In the genomic region with DNA sequence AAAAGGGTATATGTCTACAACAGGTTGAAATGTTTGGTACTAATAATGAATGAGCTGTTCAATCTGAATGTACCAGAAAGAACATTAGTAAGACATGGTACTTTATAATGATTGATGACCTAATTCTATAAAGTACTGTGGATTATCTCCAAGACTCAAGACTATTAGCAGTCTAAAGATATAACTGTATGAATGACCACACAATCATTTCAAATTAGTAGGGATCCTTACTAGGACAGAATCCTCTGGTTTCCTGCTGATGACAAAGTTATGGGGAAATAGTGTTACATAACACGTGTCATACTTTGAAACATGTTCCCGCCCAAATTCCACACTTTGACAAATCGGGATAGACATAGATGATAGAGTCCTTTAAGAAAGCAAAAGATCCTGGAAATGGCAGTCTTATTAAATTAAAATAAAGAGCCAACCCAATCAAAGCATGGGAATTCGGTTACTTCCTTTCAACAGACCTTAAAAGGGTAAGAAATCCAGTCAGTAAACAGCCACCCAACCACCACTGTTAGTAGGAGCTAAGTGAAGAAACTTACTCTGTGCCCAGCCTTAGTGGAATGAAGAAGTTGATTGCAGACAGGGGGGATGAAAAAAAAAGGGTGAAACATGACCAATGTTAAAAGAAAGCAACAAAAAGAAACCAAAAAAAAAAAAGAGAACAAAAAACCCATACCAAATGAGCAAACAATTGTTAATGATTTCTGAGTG, we compare ENCODE assay signal across 8 cellular contexts. TPM values are rescaled to one million over a fixed set of nuclear protein-coding genes. Genes with fewer than 3 reads are reported as not detected.
DNase-seq lines count a peak whose midpoint lies in the region; ATAC-seq and TF ChIP-seq lines count a peak whose summit lies in the region.

No MANE protein-coding gene starts in this region.

- intact Hi-C loops in CD4-positive, alpha-beta memory T cell (cut with micrococcal nuclease), result no loop called here

- H3K4me2 ChIP-seq in Loucy (ENCODE audit: low read depth, low read length, poor library complexity, severe bottlenecking), result peak overlapping the region; percentile 95

- no peaks in the 10 kb centered on the region for H3K9me2 ChIP-seq in Loucy (replicated peaks; ENCODE audit: low read depth, low read length)

- H3K27me3 Mint-ChIP-seq in CD4-positive, alpha-beta memory T cell, result no peaks in the 10 kb centered on the region
- peaks cover 4% of the 10 kb centered on the region for H3K27me3 Mint-ChIP-seq in activated naive CD8-positive, alpha-beta T cell treated with anti-CD3 and anti-CD28 coated beads for 36 hours
- no peaks in the 10 kb centered on the region for H3K27me3 Mint-ChIP-seq in naive B cell

- H4K20me1 ChIP-seq in Loucy (ENCODE audit: insufficient read depth, low read length, poor library complexity, severe bottlenecking), result peaks cover 24% of the 10 kb centered on the region

- POLR2A ChIA-PET in CD4-positive, alpha-beta memory T cell (lab: Charles Lee; ENCODE audit: partially characterized antibody), result interaction anchor here (0.7 to 5.0 kb wide), 2 partner anchors 17 to 30 kb away, joined by 8 to 74 read pairs; a partner anchor contains a TSS

- ATAC-seq in naive B cell (ENCODE audit: low read depth in 2 of 2), result no peak

- H3F3A ChIP-seq in Loucy (ENCODE audit: low read depth), result no peaks in the 10 kb centered on the region

- no peaks in the 10 kb centered on the region for H3K27me3 ChIP-seq in CD4-positive, alpha-beta memory T cell (ENCODE audit: insufficient read depth, low read length)
- H3K27me3 ChIP-seq in Loucy (ENCODE audit: insufficient read depth, low read length, poor library complexity, severe bottlenecking), result no peaks in the 10 kb centered on the region

- no peak for TF ChIP-seq CTCF in Loucy (conservative IDR thresholded peaks at IDR 0.05; ENCODE audit: low read length)

- no peak for DNase-seq in CD4-positive, alpha-beta memory T cell
- DNase-seq in activated naive CD8-positive, alpha-beta T cell treated with anti-CD3 and anti-CD28 coated beads for 36 hours, result no peak
- no peak for DNase-seq in naive B cell
- DNase-seq in midbrain (lab: John Stamatoyannopoulos, UW), result no peak
- no peak for DNase-seq in HK-2 (ENCODE audit: unreplicated experiment)
- no peak for DNase-seq in GDM1 (lab: John Stamatoyannopoulos, UW)
- no peak for DNase-seq in G401 (ENCODE audit: low spot score)

- peaks cover 57% of the 10 kb centered on the region for H3K79me2 ChIP-seq in Loucy (ENCODE audit: insufficient read depth, low read length)

- no peak overlapping the region for H2AFZ ChIP-seq in Loucy (ENCODE audit: low read length)

- H3K9me3 ChIP-seq in CD4-positive, alpha-beta memory T cell (ENCODE audit: control insufficient read depth in 1 of 2, low read length in 2 of 2), result no peaks in the 10 kb centered on the region
- no peaks in the 10 kb centered on the region for H3K9me3 ChIP-seq in Loucy (ENCODE audit: insufficient read depth, low read depth, low read length)

- H3K36me3 ChIP-seq in CD4-positive, alpha-beta memory T cell (ENCODE audit: insufficient read depth, low read length), result peaks cover 11% of the 10 kb centered on the region
- peaks cover 17% of the 10 kb centered on the region; the same call in 1 of the 2 replicates for H3K36me3 ChIP-seq in Loucy (ENCODE audit: insufficient read depth, low read length)

- peak overlapping the region in 6 of 8 donors; percentile 3 to 75 (median 54) for H3K4me3 Mint-ChIP-seq in CD4-positive, alpha-beta memory T cell
- peak overlapping the region; percentile 32 for H3K4me3 Mint-ChIP-seq in activated naive CD8-positive, alpha-beta T cell treated with anti-CD3 and anti-CD28 coated beads for 36 hours
- peak overlapping the region in 5 of 8 donors; percentile 26 to 97 (median 40) for H3K4me3 Mint-ChIP-seq in naive B cell

- peaks cover 35% of the 10 kb centered on the region for H3K4me1 ChIP-seq in CD4-positive, alpha-beta memory T cell (ENCODE audit: insufficient read depth, low read length)
- H3K4me1 ChIP-seq in Loucy (ENCODE audit: insufficient read depth, low read length, poor library complexity, severe bottlenecking), result peaks cover 32% of the 10 kb centered on the region

- H3K27ac Mint-ChIP-seq in CD4-positive, alpha-beta memory T cell, result peak overlapping the region in 6 of 7 donors; percentile 7 to 81 (median 66)
- peak overlapping the region; percentile 32 for H3K27ac Mint-ChIP-seq in activated naive CD8-positive, alpha-beta T cell treated with anti-CD3 and anti-CD28 coated beads for 36 hours
- peak overlapping the region in 4 of 6 donors; percentile 3 to 89 (median 34) for H3K27ac Mint-ChIP-seq in naive B cell

- peaks cover 11 to 30% of the 10 kb centered on the region in 2 donors for H3K36me3 Mint-ChIP-seq in CD4-positive, alpha-beta memory T cell
- H3K36me3 Mint-ChIP-seq in activated naive CD8-positive, alpha-beta T cell treated with anti-CD3 and anti-CD28 coated beads for 36 hours, result peaks cover 27% of the 10 kb centered on the region
- H3K36me3 Mint-ChIP-seq in naive B cell, result peaks cover 7 to 11% of the 10 kb centered on the region in 2 donors

- in situ Hi-C loops in G401 (cut with HindIII; ENCODE audit: low sequenced_read_pairs), result no loop called here

- H3K9me3 Mint-ChIP-seq in CD4-positive, alpha-beta memory T cell, result peaks cover 0 to 2% (median 0%) of the 10 kb centered on the region in 8 donors
- peaks cover 7% of the 10 kb centered on the region for H3K9me3 Mint-ChIP-seq in activated naive CD8-positive, alpha-beta T cell treated with anti-CD3 and anti-CD28 coated beads for 36 hours
- peaks cover 0 to 4% (median 0%) of the 10 kb centered on the region in 7 donors for H3K9me3 Mint-ChIP-seq in naive B cell

- H3K4me3 ChIP-seq in CD4-positive, alpha-beta memory T cell (ENCODE audit: low read length in 2 of 2), result no peak overlapping the region
- peak overlapping the region; percentile 86 for H3K4me3 ChIP-seq in Loucy (ENCODE audit: low read length, poor library complexity, severe bottlenecking)

- CTCF ChIA-PET in CD4-positive, alpha-beta memory T cell (lab: Charles Lee; ENCODE audit: partially characterized antibody), result interaction anchor here (1.0 to 7.2 kb wide), 4 partner anchors 30 to 101 kb away, joined by 5 to 43 read pairs (median 6); a partner anchor contains a TSS

- peaks cover 21 to 48% (median 33%) of the 10 kb centered on the region in 4 donors for H3K4me1 Mint-ChIP-seq in CD4-positive, alpha-beta memory T cell
- H3K4me1 Mint-ChIP-seq in activated naive CD8-positive, alpha-beta T cell treated with anti-CD3 and anti-CD28 coated beads for 36 hours, result peaks cover 32% of the 10 kb centered on the region
- peaks cover 19 to 37% (median 29%) of the 10 kb centered on the region in 3 donors for H3K4me1 Mint-ChIP-seq in naive B cell

- peak overlapping the region; percentile 88 for H3K9ac ChIP-seq in Loucy (ENCODE audit: low read depth, low read length, poor library complexity, severe bottlenecking)

- no peak overlapping the region for H3K27ac ChIP-seq in CD4-positive, alpha-beta memory T cell (ENCODE audit: low read depth, low read length)

RNA-seq across cellular contexts. Expression of a gene that starts 2.8 kb away (rescaled TPM):
- total RNA-seq in CD4-positive, alpha-beta memory T cell, result 100 to 1,000 TPM; 117 to 121 TPM
- 100 to 1,000 TPM; 164 to 237 TPM for polyA plus RNA-seq in CD4-positive, alpha-beta memory T cell
- total RNA-seq in activated naive CD8-positive, alpha-beta T cell treated with anti-CD3 and anti-CD28 coated beads for 36 hours, result 10 to 100 TPM; 84.5 to 91.2 TPM
- 100 to 1,000 TPM; 120 to 151 (median 143) TPM for polyA plus RNA-seq in naive B cell (ENCODE audit: low read depth in 6 of 6)
- 35.3 and 45.0 TPM in 2 replicates for total RNA-seq in G401 (2014; rRNA removed; shearing (Covaris generic))

RNA-seq across cellular contexts. Expression of a gene that starts 3.0 kb away (rescaled TPM):
- total RNA-seq in CD4-positive, alpha-beta memory T cell, result 1 to 10 TPM; 1.1 to 2.1 TPM
- under 1 TPM; 0.19 to 0.64 TPM for polyA plus RNA-seq in CD4-positive, alpha-beta memory T cell
- 1 to 10 TPM; 2.8 to 3.2 TPM for total RNA-seq in activated naive CD8-positive, alpha-beta T cell treated with anti-CD3 and anti-CD28 coated beads for 36 hours
- 1 to 10 TPM; 1.2 to 4.7 (median 1.6) TPM for polyA plus RNA-seq in naive B cell (ENCODE audit: low read depth in 6 of 6)
- 0.41 TPM in 1 of 2 replicates, not detected in the other for total RNA-seq in G401 (2014; rRNA removed; shearing (Covaris generic))

RNA-seq across cellular contexts. Expression of a gene that starts 30.5 kb away (rescaled TPM):
- 10 to 100 TPM; 16.4 to 16.9 TPM for total RNA-seq in CD4-positive, alpha-beta memory T cell
- 1 to 10 TPM; 7.5 to 8.9 TPM for polyA plus RNA-seq in CD4-positive, alpha-beta memory T cell
- total RNA-seq in activated naive CD8-positive, alpha-beta T cell treated with anti-CD3 and anti-CD28 coated beads for 36 hours, result 10 to 100 TPM; 64.8 to 66.0 TPM
- polyA plus RNA-seq in naive B cell (ENCODE audit: low read depth in 6 of 6), result 10 to 100 TPM in 5 of 6 donors, 1 to 10 TPM in 1; 8.9 to 17.9 (median 15.6) TPM
- total RNA-seq in G401 (2014; rRNA removed; shearing (Covaris generic)), result 68.9 and 76.3 TPM in 2 replicates

RNA-seq across cellular contexts. Expression of a gene that starts 31.1 kb away (rescaled TPM):
- total RNA-seq in CD4-positive, alpha-beta memory T cell, result 10 to 100 TPM; 12.5 to 16.6 TPM
- polyA plus RNA-seq in CD4-positive, alpha-beta memory T cell, result 10 to 100 TPM; 29.1 to 43.4 TPM
- total RNA-seq in activated naive CD8-positive, alpha-beta T cell treated with anti-CD3 and anti-CD28 coated beads for 36 hours, result 10 to 100 TPM; 60.6 to 61.8 TPM
- polyA plus RNA-seq in naive B cell (ENCODE audit: low read depth in 6 of 6), result 10 to 100 TPM; 23.3 to 48.1 (median 36.0) TPM
- total RNA-seq in G401 (2014; rRNA removed; shearing (Covaris generic)), result 33.8 and 59.0 TPM in 2 replicates

RNA-seq across cellular contexts. Expression of a gene that starts 49.0 kb away (rescaled TPM):
- total RNA-seq in CD4-positive, alpha-beta memory T cell, result 100 to 1,000 TPM; 191 to 203 TPM
- 100 to 1,000 TPM; 681 to 809 TPM for polyA plus RNA-seq in CD4-positive, alpha-beta memory T cell
- total RNA-seq in activated naive CD8-positive, alpha-beta T cell treated with anti-CD3 and anti-CD28 coated beads for 36 hours, result 100 to 1,000 TPM; 273 to 284 TPM
- 1,000 to 10,000 TPM; 1,452 to 1,836 (median 1,596) TPM for polyA plus RNA-seq in naive B cell (ENCODE audit: low read depth in 6 of 6)
- 601 and 663 TPM in 2 replicates for total RNA-seq in G401 (2014; rRNA removed; shearing (Covaris generic))
